8 cellular contexts compared by ENCODE assay signal in the genomic region with DNA sequence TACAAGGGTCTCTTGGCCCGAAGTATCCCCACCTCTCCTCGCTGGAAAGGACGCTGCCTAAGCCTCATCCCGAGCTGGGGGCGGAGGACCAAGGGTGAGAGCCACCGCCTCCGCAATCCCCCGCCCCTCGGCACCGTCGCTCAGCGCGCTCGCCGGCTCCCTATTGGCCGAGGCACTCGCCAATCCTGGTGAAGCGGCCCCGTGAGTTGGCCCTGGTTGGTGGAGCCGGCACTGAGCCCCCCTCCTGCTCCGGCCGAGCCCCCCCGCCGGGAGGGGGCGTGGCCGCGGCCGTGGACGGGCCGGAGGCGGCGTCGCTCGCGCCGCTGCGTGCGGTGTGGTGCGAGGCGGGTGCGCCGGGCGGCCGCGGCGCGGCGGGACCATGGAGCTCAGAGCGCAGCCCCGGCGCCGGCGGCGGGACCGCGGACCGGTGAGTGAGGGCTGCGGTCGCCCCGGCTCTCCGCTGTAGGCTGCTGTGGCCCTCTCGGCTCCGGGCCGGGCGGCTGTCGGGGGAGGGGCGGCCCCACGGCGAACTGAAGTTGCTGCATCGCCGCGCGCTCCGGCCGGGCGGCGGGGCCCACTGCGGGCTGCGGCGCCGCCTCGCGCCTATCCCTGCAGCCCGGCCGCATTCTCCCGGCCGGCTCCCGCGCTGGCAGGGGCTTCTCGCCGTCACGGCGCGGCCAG.
DNase-seq lines count a peak whose midpoint lies in the region; ATAC-seq and TF ChIP-seq lines count a peak whose summit lies in the region.

A gene with protein sequence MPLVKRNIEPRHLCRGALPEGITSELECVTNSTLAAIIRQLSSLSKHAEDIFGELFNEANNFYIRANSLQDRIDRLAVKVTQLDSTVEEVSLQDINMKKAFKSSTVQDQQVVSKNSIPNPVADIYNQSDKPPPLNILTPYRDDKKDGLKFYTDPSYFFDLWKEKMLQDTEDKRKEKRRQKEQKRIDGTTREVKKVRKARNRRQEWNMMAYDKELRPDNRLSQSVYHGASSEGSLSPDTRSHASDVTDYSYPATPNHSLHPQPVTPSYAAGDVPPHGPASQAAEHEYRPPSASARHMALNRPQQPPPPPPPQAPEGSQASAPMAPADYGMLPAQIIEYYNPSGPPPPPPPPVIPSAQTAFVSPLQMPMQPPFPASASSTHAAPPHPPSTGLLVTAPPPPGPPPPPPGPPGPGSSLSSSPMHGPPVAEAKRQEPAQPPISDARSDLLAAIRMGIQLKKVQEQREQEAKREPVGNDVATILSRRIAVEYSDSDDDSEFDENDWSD (plus strand): TSS at position 291 of the 681 bp plus-strand sequence. CDS start 84,588 bp downstream, outside the sequence.

- in situ Hi-C loops in GM13977 (cut with MboI; ENCODE audit: low pct_unique_long_range_greater_than_20kb, low sequenced_read_pairs, unreplicated experiment) = no loop called here

- no peaks in the 10 kb centered on the region for H3K36me3 Mint-ChIP-seq in T-helper 1 cell treated with Interleukin-12 subunit alpha and Interleukin-12 subunit beta and Interleukin-4 antibody, amounts not matched to agents 30 μg/mL and 1 μg/mL, for 36 hours (ENCODE audit: low read depth)

- peaks cover 34% of the 10 kb centered on the region for H3K27me3 Mint-ChIP-seq in T-helper 1 cell treated with Interleukin-12 subunit alpha and Interleukin-12 subunit beta and Interleukin-4 antibody, amounts not matched to agents 30 μg/mL and 1 μg/mL, for 36 hours (ENCODE audit: low read depth)

- peak within 1 kb of the TSS in 11 of 21 experiments; percentile 11 to 74 (median 52) for H3K27ac ChIP-seq in skin epidermis

- H3K4me1 Mint-ChIP-seq in T-helper 1 cell treated with Interleukin-12 subunit alpha and Interleukin-12 subunit beta and Interleukin-4 antibody, amounts not matched to agents 30 μg/mL and 1 μg/mL, for 36 hours (ENCODE audit: low read depth) = peaks cover 6% of the 10 kb centered on the region

- ATAC-seq in HG02759 (IDR thresholded peaks at IDR 0.05; ENCODE audit: unreplicated experiment) = peak; percentile 98

- peak within 1 kb of the TSS; percentile 47 for H3K4me3 Mint-ChIP-seq in T-helper 1 cell treated with Interleukin-12 subunit alpha and Interleukin-12 subunit beta and Interleukin-4 antibody, amounts not matched to agents 30 μg/mL and 1 μg/mL, for 36 hours

- no peak within 1 kb of the TSS for H3K27ac Mint-ChIP-seq in T-helper 1 cell treated with Interleukin-12 subunit alpha and Interleukin-12 subunit beta and Interleukin-4 antibody, amounts not matched to agents 30 μg/mL and 1 μg/mL, for 36 hours

- peak within 1 kb of the TSS; percentile 45 to 62 (median 56) for H3K4me3 ChIP-seq in skin epidermis

- H3K9me3 Mint-ChIP-seq in T-helper 1 cell treated with Interleukin-12 subunit alpha and Interleukin-12 subunit beta and Interleukin-4 antibody, amounts not matched to agents 30 μg/mL and 1 μg/mL, for 36 hours = no peaks in the 10 kb centered on the region

- DNase-seq in GM13977 (ENCODE audit: low spot score) = peak; percentile 87
- peak; percentile 89 to 94 (median 91) for DNase-seq in NCI-H1417 (lab: John Stamatoyannopoulos, UW)
- peak; percentile 96 for DNase-seq in cerebellar cortex (ENCODE audit: low spot score)
- DNase-seq in iris pigment epithelial cell (ENCODE audit: low read depth) = peak; percentile 92
- DNase-seq in effector CD8-positive, alpha-beta T cell (lab: John Stamatoyannopoulos, UW) = no peak

- no peak for TF ChIP-seq CTCF in GM13977 (IDR thresholded peaks at IDR 0.05; ENCODE audit: extremely low read depth, insufficient read depth, missing control alignments)
